Comparison of ENCODE assay signal across 1 cellular context in genomic region chr16:31073073-31073822, GRCh38.
TF ChIP-seq lines count a peak whose summit lies in the region.

No MANE protein-coding gene starts in this region.

TF ChIP-seq in GM12878, 131 proteins besides CTCF, POLR2A, EP300 and RAD21 (continued from another document):
- TF ChIP-seq ZBTB4 (CRISPR knock-in tag; IDR thresholded peaks at IDR 0.05) (no peak), ZNF622 (IDR thresholded peaks at IDR 0.05) (no peak), MEF2B (IDR thresholded peaks at IDR 0.05; ENCODE audit: partially characterized antibody, poor library complexity, severe bottlenecking) (no peak), HSF1 (IDR thresholded peaks at IDR 0.05; ENCODE audit: low read depth, low read length) (no peak), CEBPZ (IDR thresholded peaks at IDR 0.05; ENCODE audit: low read depth, low read length) (no peak), HCFC1 (IDR thresholded peaks at IDR 0.05; ENCODE audit: low read length) (peak; percentile 51), SIN3A (IDR thresholded peaks at IDR 0.05; ENCODE audit: low read depth, low read length) (no peak; the same call in 1 of the 2 replicates), NFXL1 (IDR thresholded peaks at IDR 0.05; ENCODE audit: borderline replicate concordance) (peak; percentile 83; the same call in 1 of the 2 replicates), SMAD5 (IDR thresholded peaks at IDR 0.05; ENCODE audit: low read depth) (no peak; the same call in 1 of the 2 replicates), HDGF (IDR thresholded peaks at IDR 0.05) (no peak)
TF ChIP-seq in GM12878: peak in this region for 51.
